Comparison of ENCODE assay signal across 18 cellular contexts in the genomic region with DNA sequence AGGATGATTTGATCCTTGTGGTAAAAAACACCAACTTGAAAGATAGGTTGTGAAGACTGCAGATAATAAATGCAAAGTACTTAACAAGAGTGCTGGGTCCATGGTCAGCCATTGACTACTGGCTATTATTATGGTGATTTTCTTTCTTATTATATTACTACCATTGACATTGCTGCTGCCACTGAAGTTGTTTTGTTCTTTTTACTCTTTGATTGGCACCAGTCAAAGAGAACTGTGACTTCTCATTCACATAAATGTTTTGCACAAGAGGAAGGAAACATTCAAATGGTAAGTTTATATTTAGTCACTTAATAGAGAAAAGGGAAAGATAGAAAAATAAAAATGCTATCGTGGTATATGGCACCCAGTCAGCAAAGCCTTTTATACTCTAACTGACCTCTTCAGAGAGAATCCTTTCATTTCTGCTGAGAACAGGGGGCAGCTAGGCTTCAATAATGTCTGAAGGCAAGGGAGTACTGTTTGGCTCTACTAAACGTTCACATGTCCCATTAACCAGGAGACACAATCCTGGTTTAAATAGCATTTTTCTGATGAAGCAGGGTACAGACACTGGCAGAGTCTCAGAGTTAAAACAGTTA.
DNase-seq lines count a peak whose midpoint lies in the region; ATAC-seq and TF ChIP-seq lines count a peak whose summit lies in the region.
"Had no signal": no experiment of that assay in that cellular context is flagged by ENCODE, and none has a peak within 500 bp of the region (broad histone marks: within the 10 kb centered on the region; RNA-seq: fewer than 3 reads in every experiment).

No MANE protein-coding gene starts in this region.

- 57 to 60% methylated on average over 2 of the region's 2 CpGs for WGBS in endodermal cell (ENCODE audit: insufficient coverage in 1 of 2, insufficient read length in 1 of 2), 2 experiments

- H3K27ac ChIP-seq in BLaER1 (no peak overlapping the region), HUES6 (ENCODE audit: low read depth, low read length) (peak overlapping the region; percentile 94), endodermal cell (ENCODE audit: low read depth, low read length) (peak overlapping the region; percentile 79)
- H3K27ac ChIP-seq: SJSA1 had no signal

- peaks cover 48% of the 10 kb centered on the region for H3K4me1 Mint-ChIP-seq in endodermal cell
- H3K4me1 Mint-ChIP-seq in neural crest cell = peaks cover 68% of the 10 kb centered on the region
- no peaks in the 10 kb centered on the region for H3K4me1 Mint-ChIP-seq in activated CD8-positive, alpha-beta T cell treated with anti-CD3 and anti-CD28 coated beads, Interleukin-2, amount 10 ng/mL, durations not matched to agents 7 days and 5 days (ENCODE audit: low read depth)

- no peak overlapping the region for H3K4me3 ChIP-seq in BLaER1
- peak overlapping the region; percentile 25; the same call in 1 of the 2 replicates for H3K4me3 ChIP-seq in HUES6 (ENCODE audit: low read depth, low read length)
- no peak overlapping the region for H3K4me3 ChIP-seq in endodermal cell (ENCODE audit: low read length)
- H3K4me3 ChIP-seq: SJSA1 had no signal

- DNase-seq in endodermal cell = no peak
- no peak for DNase-seq in neural crest cell (ENCODE audit: low read depth, low spot score)
- no peak for DNase-seq in GM03348 (ENCODE audit: low spot score)
- no peak for DNase-seq in NK-92 (lab: John Stamatoyannopoulos, UW; ENCODE audit: unreplicated experiment)
- no peak for DNase-seq in activated CD8-positive, alpha-beta T cell treated with anti-CD3 and anti-CD28 coated beads, Interleukin-2, amount 10 ng/mL, durations not matched to agents 7 days and 5 days
- DNase-seq: AML-193, DMS79, HCEC 1CT, Karpas-422, NCI-H1417 treated with DMSO at 0.1 percent for 48 hours, NCI-H226, NCI-H510A treated with DMSO at 0.1 percent for 48 hours, NCI-H774, T-helper 1 cell had no signal

- H3K9me3 ChIP-seq in BLaER1 (no peaks in the 10 kb centered on the region), HUES6 (ENCODE audit: control insufficient read depth, insufficient read depth, low read depth, low read length) (no peaks in the 10 kb centered on the region), endodermal cell (ENCODE audit: control insufficient read depth, low read length) (no peaks in the 10 kb centered on the region)
- H3K9me3 ChIP-seq: SJSA1 had no signal

- no peak for TF ChIP-seq CTCF in endodermal cell (conservative IDR thresholded peaks at IDR 0.05)
- TF ChIP-seq CTCF in neural crest cell (conservative IDR thresholded peaks at IDR 0.05) = no peak

- H3K4me2 ChIP-seq in BLaER1 = peak overlapping the region; percentile 5; the same call in 1 of the 2 replicates

- H3K9me3 Mint-ChIP-seq in endodermal cell = no peaks in the 10 kb centered on the region
- no peaks in the 10 kb centered on the region for H3K9me3 Mint-ChIP-seq in neural crest cell
- peaks cover 7% of the 10 kb centered on the region for H3K9me3 Mint-ChIP-seq in activated CD8-positive, alpha-beta T cell treated with anti-CD3 and anti-CD28 coated beads, Interleukin-2, amount 10 ng/mL, durations not matched to agents 7 days and 5 days (ENCODE audit: insufficient read depth)

- H3K9ac ChIP-seq in BLaER1 (no peak overlapping the region), HUES6 (ENCODE audit: low read length) (peak overlapping the region; percentile 46), endodermal cell (ENCODE audit: extremely low read depth, low read length, poor library complexity, severe bottlenecking) (no peak overlapping the region)

- H3K4me3 Mint-ChIP-seq in endodermal cell (no peak overlapping the region), neural crest cell (peak overlapping the region; percentile 44)
- no peak overlapping the region for H3K4me3 Mint-ChIP-seq in activated CD8-positive, alpha-beta T cell treated with anti-CD3 and anti-CD28 coated beads, Interleukin-2, amount 10 ng/mL, durations not matched to agents 7 days and 5 days

- POLR2A ChIA-PET in activated CD8-positive, alpha-beta T cell treated with anti-CD3 and anti-CD28 coated beads, Interleukin-2, amount 10 ng/mL, durations not matched to agents 7 days and 5 days (lab: Charles Lee) = no interaction called here

- no peak for ATAC-seq in activated CD8-positive, alpha-beta T cell treated with anti-CD3 and anti-CD28 coated beads, Interleukin-2, amount 10 ng/mL, durations not matched to agents 7 days and 5 days
- ATAC-seq: Right ventricle myocardium inferior had no signal

- H3K27me3 Mint-ChIP-seq in endodermal cell (ENCODE audit: insufficient read depth) (no peaks in the 10 kb centered on the region), neural crest cell (ENCODE audit: low read depth) (no peaks in the 10 kb centered on the region)
- H3K27me3 Mint-ChIP-seq in activated CD8-positive, alpha-beta T cell treated with anti-CD3 and anti-CD28 coated beads, Interleukin-2, amount 10 ng/mL, durations not matched to agents 7 days and 5 days (ENCODE audit: low read depth) = no peaks in the 10 kb centered on the region

- H3K27me3 ChIP-seq in BLaER1 (no peaks in the 10 kb centered on the region), HUES6 (ENCODE audit: control insufficient read depth, insufficient read depth, low read length) (no peaks in the 10 kb centered on the region), endodermal cell (ENCODE audit: control insufficient read depth, insufficient read depth, low read length, poor library complexity, severe bottlenecking) (no peaks in the 10 kb centered on the region)

- no peaks in the 10 kb centered on the region for H3K36me3 ChIP-seq in BLaER1
- H3K36me3 ChIP-seq in HUES6 (ENCODE audit: control insufficient read depth, insufficient read depth, low read length) = no peaks in the 10 kb centered on the region
- no peaks in the 10 kb centered on the region for H3K36me3 ChIP-seq in endodermal cell (ENCODE audit: control insufficient read depth, insufficient read depth, low read length)
- H3K36me3 ChIP-seq: SJSA1 had no signal

- H3K36me3 Mint-ChIP-seq in endodermal cell (ENCODE audit: low read depth) (no peaks in the 10 kb centered on the region), neural crest cell (ENCODE audit: low read depth) (no peaks in the 10 kb centered on the region)
- H3K36me3 Mint-ChIP-seq in activated CD8-positive, alpha-beta T cell treated with anti-CD3 and anti-CD28 coated beads, Interleukin-2, amount 10 ng/mL, durations not matched to agents 7 days and 5 days (ENCODE audit: low read depth) = no peaks in the 10 kb centered on the region

- CTCF ChIA-PET in activated CD8-positive, alpha-beta T cell treated with anti-CD3 and anti-CD28 coated beads, Interleukin-2, amount 10 ng/mL, durations not matched to agents 7 days and 5 days (lab: Charles Lee) = no interaction called here

- H3K4me1 ChIP-seq in BLaER1 = 0 out of 2 replicates have a peak, but pooled peaks cover 9% of the 10 kb centered on the region
- H3K4me1 ChIP-seq in HUES6 (ENCODE audit: control insufficient read depth, insufficient read depth, low read length) = peaks cover 73% of the 10 kb centered on the region
- H3K4me1 ChIP-seq in endodermal cell (ENCODE audit: control insufficient read depth, insufficient read depth, low read length) = peaks cover 1% of the 10 kb centered on the region
- H3K4me1 ChIP-seq: SJSA1 had no signal

- peak overlapping the region; percentile 67 for H3K27ac Mint-ChIP-seq in endodermal cell
- no peak overlapping the region for H3K27ac Mint-ChIP-seq in neural crest cell (ENCODE audit: unreplicated experiment)
- H3K27ac Mint-ChIP-seq in activated CD8-positive, alpha-beta T cell treated with anti-CD3 and anti-CD28 coated beads, Interleukin-2, amount 10 ng/mL, durations not matched to agents 7 days and 5 days = no peak overlapping the region

- H4K20me1 ChIP-seq in BLaER1 = no peaks in the 10 kb centered on the region
